21 cellular contexts compared by ENCODE assay signal in the genomic region with DNA sequence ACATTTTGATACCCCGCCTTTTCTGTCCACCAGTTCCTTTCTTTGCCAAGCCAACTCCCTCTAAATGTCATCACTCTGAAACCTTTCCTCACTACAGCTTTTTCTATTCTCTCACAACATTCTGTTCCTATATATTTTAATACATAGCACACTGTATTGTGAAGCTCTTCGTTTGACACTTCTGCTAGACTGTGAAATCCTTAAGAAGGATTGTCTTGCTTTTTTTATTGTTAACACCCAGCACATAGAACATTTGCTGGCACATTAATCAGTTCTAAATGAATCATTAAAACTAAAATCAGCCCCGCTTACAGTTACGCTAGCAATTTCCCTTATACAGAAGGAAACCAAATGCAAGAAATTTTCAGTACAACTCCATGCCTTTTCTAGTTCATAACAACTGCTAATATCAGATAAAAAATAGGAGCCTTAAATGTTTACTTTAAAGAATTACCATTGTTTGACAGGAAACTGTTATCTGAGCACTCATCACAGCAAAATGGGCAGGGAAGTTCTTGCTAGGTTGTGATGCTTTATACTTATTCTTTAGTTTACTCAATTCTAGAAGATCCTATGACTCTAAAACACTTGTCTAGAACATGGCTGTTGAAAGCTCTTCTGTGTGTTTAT.
DNase-seq lines count a peak whose midpoint lies in the region; ATAC-seq and TF ChIP-seq lines count a peak whose summit lies in the region.
"Had no signal": no experiment of that assay in that cellular context is flagged by ENCODE, and none has a peak within 500 bp of the region (broad histone marks: within the 10 kb centered on the region; RNA-seq: fewer than 3 reads in every experiment).

No MANE protein-coding gene starts in this region.

- TF ChIP-seq CTCF in MCF 10A (IDR thresholded peaks at IDR 0.05; ENCODE audit: unreplicated experiment) (no peak), breast epithelium (IDR thresholded peaks at IDR 0.05) (no peak), activated B cell treated with CpG ODN at 0.5 μM for 24 hours (IDR thresholded peaks at IDR 0.05) (no peak), progenitor cell of endocrine pancreas (IDR thresholded peaks at IDR 0.05; ENCODE audit: unreplicated experiment) (no peak)

- WGBS in right cardiac atrium, result 63% methylated on average over 4 of the region's 4 CpGs

- ATAC-seq in activated B cell treated with CpG ODN at 0.5 μM for 24 hours (ENCODE audit: low read depth), result no peak
- ATAC-seq in right cardiac atrium, result peak in 1 of 2 donors; percentile 66
- ATAC-seq in activated naive CD8-positive, alpha-beta T cell treated with anti-CD3 and anti-CD28 coated beads, Interleukin-2, amount 50 U/mL, for 24 hours, result no peak
- ATAC-seq: activated CD8-positive, alpha-beta T cell treated with anti-CD3 and anti-CD28 coated beads, Interleukin-2, amount 10 ng/mL, durations not matched to agents 7 days and 5 days; T-helper 17 cell had no signal

- H3K36me3 Mint-ChIP-seq in MCF 10A (ENCODE audit: insufficient read depth, unreplicated experiment) (peaks cover 28% of the 10 kb centered on the region), activated B cell treated with CpG ODN at 0.5 μM for 24 hours (ENCODE audit: low read depth) (peaks cover 69% of the 10 kb centered on the region), progenitor cell of endocrine pancreas (ENCODE audit: insufficient read depth) (peaks cover 56% of the 10 kb centered on the region)
- H3K36me3 Mint-ChIP-seq in activated naive CD8-positive, alpha-beta T cell treated with anti-CD3 and anti-CD28 coated beads, Interleukin-2, amount 50 U/mL, for 24 hours (ENCODE audit: low read depth), result peaks cover 67% of the 10 kb centered on the region

- H3K27me3 ChIP-seq in breast epithelium (no peaks in the 10 kb centered on the region), right cardiac atrium (ENCODE audit: control insufficient read depth, insufficient read depth) (no peaks in the 10 kb centered on the region)
- H3K27me3 ChIP-seq: brain microvascular endothelial cell, SJSA1 had no signal

- TF ChIP-seq POLR2A in breast epithelium (IDR thresholded peaks at IDR 0.05), result no peak

- no TSS peak for BruUV-seq in MCF 10A (replicated peaks; lab: Mats Ljungman, UMichigan)

- H3K27me3 Mint-ChIP-seq in MCF 10A (ENCODE audit: insufficient read depth, unreplicated experiment) (no peaks in the 10 kb centered on the region), activated B cell treated with CpG ODN at 0.5 μM for 24 hours (no peaks in the 10 kb centered on the region), progenitor cell of endocrine pancreas (no peaks in the 10 kb centered on the region)
- H3K27me3 Mint-ChIP-seq in activated naive CD8-positive, alpha-beta T cell treated with anti-CD3 and anti-CD28 coated beads, Interleukin-2, amount 50 U/mL, for 24 hours, result no peaks in the 10 kb centered on the region
- H3K27me3 Mint-ChIP-seq: activated naive CD8-positive, alpha-beta T cell treated with anti-CD3 and anti-CD28 coated beads, Interleukin-2, amount 10 ng/mL, durations not matched to agents 7 days and 5 days; CD4-positive, alpha-beta memory T cell; T-helper 17 cell had no signal

- H3K9me3 Mint-ChIP-seq in MCF 10A (ENCODE audit: unreplicated experiment) (peaks cover 23% of the 10 kb centered on the region), activated B cell treated with CpG ODN at 0.5 μM for 24 hours (peaks cover 20% of the 10 kb centered on the region), progenitor cell of endocrine pancreas (ENCODE audit: low read depth) (peaks cover 27% of the 10 kb centered on the region)
- peaks cover 29% of the 10 kb centered on the region for H3K9me3 Mint-ChIP-seq in activated naive CD8-positive, alpha-beta T cell treated with anti-CD3 and anti-CD28 coated beads, Interleukin-2, amount 50 U/mL, for 24 hours

- CTCF ChIA-PET in MCF 10A (lab: Yijun Ruan, JAX) (interaction anchor here (0.7 to 1.1 kb wide), 3 partner anchors 14 to 383 kb away, joined by 3 to 6 read pairs (median 4); no protein-coding TSS in a partner anchor), activated B cell treated with CpG ODN at 0.5 μM for 24 hours (lab: Charles Lee) (no interaction called here)

- no peak overlapping the region for H3K4me3 Mint-ChIP-seq in MCF 10A (ENCODE audit: unreplicated experiment)
- no peak overlapping the region for H3K4me3 Mint-ChIP-seq in activated B cell treated with CpG ODN at 0.5 μM for 24 hours
- H3K4me3 Mint-ChIP-seq in progenitor cell of endocrine pancreas (ENCODE audit: low read depth), result no peak overlapping the region
- H3K4me3 Mint-ChIP-seq in activated naive CD8-positive, alpha-beta T cell treated with anti-CD3 and anti-CD28 coated beads, Interleukin-2, amount 50 U/mL, for 24 hours, result no peak overlapping the region
- H3K4me3 Mint-ChIP-seq: activated CD8-positive, alpha-beta T cell treated with anti-CD3 and anti-CD28 coated beads, Interleukin-2, amount 10 ng/mL, durations not matched to agents 7 days and 5 days; activated naive CD8-positive, alpha-beta T cell treated with anti-CD3 and anti-CD28 coated beads, Interleukin-2, amount 10 ng/mL, durations not matched to agents 7 days and 5 days; mesothelial cell of epicardium; neural crest cell; T-helper 17 cell had no signal

- no peaks in the 10 kb centered on the region for H3K36me3 ChIP-seq in breast epithelium

- intact Hi-C loops in MCF 10A (cut with micrococcal nuclease), result no loop called here
- intact Hi-C loops in breast epithelium (cut with DNase I; ENCODE audit: low total_unique reads), result no loop called here
- intact Hi-C loops in activated B cell treated with CpG ODN at 0.5 μM for 24 hours (cut with micrococcal nuclease), result loop anchor here (1.0 kb wide), 1 partner anchor 9 kb away; no protein-coding TSS in a partner anchor
- intact Hi-C loops in right cardiac atrium (cut with DNase I), result no loop called here

- no peak overlapping the region for H3K27ac ChIP-seq in breast epithelium
- peak overlapping the region; percentile 78 for H3K27ac ChIP-seq in right cardiac atrium (ENCODE audit: low read length)
- H3K27ac ChIP-seq: brain microvascular endothelial cell, SJSA1, WERI-Rb-1 had no signal

- H3K4me3 ChIP-seq in breast epithelium, result no peak overlapping the region
- no peak overlapping the region for H3K4me3 ChIP-seq in right cardiac atrium (ENCODE audit: low read length)
- H3K4me3 ChIP-seq: SJSA1 had no signal

- DNase-seq in MCF 10A (ENCODE audit: unreplicated experiment) (no peak), breast epithelium (ENCODE audit: low spot score in 2 of 2) (no peak), activated B cell treated with CpG ODN at 0.5 μM for 24 hours (no peak), right cardiac atrium (no peak), pulmonary artery endothelial cell (ENCODE audit: low read depth, low spot score) (peak; percentile 63), progenitor cell of endocrine pancreas (ENCODE audit: low spot score, unreplicated experiment) (no peak), 8988T (no peak)
- no peak for DNase-seq in activated naive CD8-positive, alpha-beta T cell treated with anti-CD3 and anti-CD28 coated beads, Interleukin-2, amount 50 U/mL, for 24 hours
- DNase-seq: activated CD8-positive, alpha-beta T cell treated with anti-CD3 and anti-CD28 coated beads, Interleukin-2, amount 10 ng/mL, durations not matched to agents 7 days and 5 days; activated naive CD8-positive, alpha-beta T cell treated with anti-CD3 and anti-CD28 coated beads, Interleukin-2, amount 10 ng/mL, durations not matched to agents 7 days and 5 days; brain microvascular endothelial cell; DMS79 treated with DMSO at 0.1 percent for 48 hours; HCEC 1CT; NCI-H1417 treated with DMSO at 0.1 percent for 48 hours; NCI-H774; T-helper 17 cell; WERI-Rb-1 had no signal

- H3K27ac Mint-ChIP-seq in MCF 10A (ENCODE audit: low read depth, unreplicated experiment) (peak overlapping the region; percentile 62), activated B cell treated with CpG ODN at 0.5 μM for 24 hours (peak overlapping the region; percentile 2), progenitor cell of endocrine pancreas (no peak overlapping the region)
- no peak overlapping the region for H3K27ac Mint-ChIP-seq in activated naive CD8-positive, alpha-beta T cell treated with anti-CD3 and anti-CD28 coated beads, Interleukin-2, amount 50 U/mL, for 24 hours
- H3K27ac Mint-ChIP-seq: activated naive CD8-positive, alpha-beta T cell treated with anti-CD3 and anti-CD28 coated beads, Interleukin-2, amount 10 ng/mL, durations not matched to agents 7 days and 5 days; mesothelial cell of epicardium; T-helper 17 cell had no signal

- POLR2A ChIA-PET in MCF 10A (lab: Yijun Ruan, JAX) (interaction anchor here (1.0 to 1.2 kb wide), 3 partner anchors 11 to 20 kb away, joined by 3 to 4 read pairs (median 3); no protein-coding TSS in a partner anchor), activated B cell treated with CpG ODN at 0.5 μM for 24 hours (lab: Charles Lee) (no interaction called here)

- H3K9me3 ChIP-seq in breast epithelium (peaks cover 10 to 17% of the 10 kb centered on the region in 2 donors), right cardiac atrium (ENCODE audit: control insufficient read depth, low read length) (no peaks in the 10 kb centered on the region)

- H3K4me1 ChIP-seq in breast epithelium (no peaks in the 10 kb centered on the region), right cardiac atrium (ENCODE audit: control insufficient read depth, insufficient read depth, low read length) (peaks cover 5% of the 10 kb centered on the region)

- H3K4me1 Mint-ChIP-seq in MCF 10A (ENCODE audit: insufficient read depth, unreplicated experiment) (peaks cover 14% of the 10 kb centered on the region), activated B cell treated with CpG ODN at 0.5 μM for 24 hours (peaks cover 7% of the 10 kb centered on the region), progenitor cell of endocrine pancreas (ENCODE audit: low read depth) (peaks cover 6% of the 10 kb centered on the region)
- peaks cover 24% of the 10 kb centered on the region for H3K4me1 Mint-ChIP-seq in activated naive CD8-positive, alpha-beta T cell treated with anti-CD3 and anti-CD28 coated beads, Interleukin-2, amount 50 U/mL, for 24 hours
- H3K4me1 Mint-ChIP-seq: mesothelial cell of epicardium had no signal

Comparison
In these comparisons a context has a peak if more than half of its experiments do, and no peak if none do; other contexts are left out.
1. H3K27ac Mint-ChIP-seq: peak in MCF 10A (single experiment) and activated B cell treated with CpG ODN at 0.5 μM for 24 hours (single experiment); none in progenitor cell of endocrine pancreas (single experiment) and activated naive CD8-positive, alpha-beta T cell treated with anti-CD3 and anti-CD28 coated beads, Interleukin-2, amount 50 U/mL, for 24 hours (single experiment).